In genomic region chr17:39623356-39623950, GRCh38 we compare ENCODE assay signal across 1 cellular context.
TF ChIP-seq lines count a peak whose summit lies in the region.

No MANE protein-coding gene starts in this region.

TF ChIP-seq in HepG2, 621 proteins besides CTCF, POLR2A, EP300 and RAD21 (continues in another document):
- TF ChIP-seq ZNF510 (CRISPR knock-in tag; IDR thresholded peaks at IDR 0.05; ENCODE audit: low read depth) (no peak), NONO (IDR thresholded peaks at IDR 0.05) (no peak), NONO (CRISPR knock-in tag; conservative IDR thresholded peaks at IDR 0.05) (no peak), SALL2 (CRISPR knock-in tag; IDR thresholded peaks at IDR 0.05) (no peak), ZNF607 (CRISPR knock-in tag; IDR thresholded peaks at IDR 0.05; ENCODE audit: borderline replicate concordance) (no peak), ZNF547 (CRISPR knock-in tag; IDR thresholded peaks at IDR 0.05) (no peak), PLRG1 (conservative IDR thresholded peaks at IDR 0.05) (no peak), GTF2F1 (IDR thresholded peaks at IDR 0.05; ENCODE audit: low read length) (no peak), THRA (CRISPR knock-in tag; IDR thresholded peaks at IDR 0.05; ENCODE audit: borderline replicate concordance) (no peak), ZNF281 (CRISPR knock-in tag; IDR thresholded peaks at IDR 0.05; ENCODE audit: borderline replicate concordance) (no peak), TAF1 (CRISPR knock-in tag; IDR thresholded peaks at IDR 0.05) (no peak), ZBTB43 (CRISPR knock-in tag; conservative IDR thresholded peaks at IDR 0.05) (no peak), ZNF616 (CRISPR knock-in tag; IDR thresholded peaks at IDR 0.05; ENCODE audit: low read depth) (0 out of 2 replicates have a peak, but pooled peaks have one; percentile 5), TCF7 (IDR thresholded peaks at IDR 0.05; ENCODE audit: low read depth) (no peak), ARID2 (CRISPR knock-in tag; IDR thresholded peaks at IDR 0.05; ENCODE audit: borderline replicate concordance) (no peak), ZMAT3 (CRISPR knock-in tag; conservative IDR thresholded peaks at IDR 0.05) (no peak), RBM22 (optimal IDR thresholded peaks at IDR 0.05; ENCODE audit: low read length) (no peak), SOX5 (CRISPR knock-in tag; IDR thresholded peaks at IDR 0.05; ENCODE audit: borderline replicate concordance) (no peak), ARNT (IDR thresholded peaks at IDR 0.05) (no peak), HNF1B (CRISPR knock-in tag; IDR thresholded peaks at IDR 0.05) (peak; percentile 49; the same call in 1 of the 2 replicates), ZNF775 (CRISPR knock-in tag; IDR thresholded peaks at IDR 0.05; ENCODE audit: borderline replicate concordance) (no peak), NCOA5 (CRISPR knock-in tag; IDR thresholded peaks at IDR 0.05) (no peak), MTA3 (CRISPR knock-in tag; IDR thresholded peaks at IDR 0.05) (no peak), SIN3B (IDR thresholded peaks at IDR 0.05; ENCODE audit: low read length) (no peak), ZNF362 (CRISPR knock-in tag; IDR thresholded peaks at IDR 0.05; ENCODE audit: borderline replicate concordance) (no peak), ZNF879 (CRISPR knock-in tag; IDR thresholded peaks at IDR 0.05) (no peak), PHF5A (CRISPR knock-in tag; IDR thresholded peaks at IDR 0.05; ENCODE audit: low read depth, unreplicated experiment) (no peak), PCBP1 (IDR thresholded peaks at IDR 0.05; ENCODE audit: borderline replicate concordance, low read depth, low read length) (0 out of 2 replicates have a peak, but pooled peaks have one; percentile 46), KDM5A (IDR thresholded peaks at IDR 0.05; ENCODE audit: borderline replicate concordance, low read length) (no peak), ZNF432 (CRISPR knock-in tag; IDR thresholded peaks at IDR 0.05; ENCODE audit: borderline replicate concordance) (no peak), MIER2 (CRISPR knock-in tag; IDR thresholded peaks at IDR 0.05) (0 out of 2 replicates have a peak, but pooled peaks have one; percentile 49)
- TF ChIP-seq, protein P1, sequence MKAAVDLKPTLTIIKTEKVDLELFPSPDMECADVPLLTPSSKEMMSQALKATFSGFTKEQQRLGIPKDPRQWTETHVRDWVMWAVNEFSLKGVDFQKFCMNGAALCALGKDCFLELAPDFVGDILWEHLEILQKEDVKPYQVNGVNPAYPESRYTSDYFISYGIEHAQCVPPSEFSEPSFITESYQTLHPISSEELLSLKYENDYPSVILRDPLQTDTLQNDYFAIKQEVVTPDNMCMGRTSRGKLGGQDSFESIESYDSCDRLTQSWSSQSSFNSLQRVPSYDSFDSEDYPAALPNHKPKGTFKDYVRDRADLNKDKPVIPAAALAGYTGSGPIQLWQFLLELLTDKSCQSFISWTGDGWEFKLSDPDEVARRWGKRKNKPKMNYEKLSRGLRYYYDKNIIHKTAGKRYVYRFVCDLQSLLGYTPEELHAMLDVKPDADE (CRISPR knock-in tag; IDR thresholded peaks at IDR 0.05) = no peak
- TF ChIP-seq, protein P2, sequence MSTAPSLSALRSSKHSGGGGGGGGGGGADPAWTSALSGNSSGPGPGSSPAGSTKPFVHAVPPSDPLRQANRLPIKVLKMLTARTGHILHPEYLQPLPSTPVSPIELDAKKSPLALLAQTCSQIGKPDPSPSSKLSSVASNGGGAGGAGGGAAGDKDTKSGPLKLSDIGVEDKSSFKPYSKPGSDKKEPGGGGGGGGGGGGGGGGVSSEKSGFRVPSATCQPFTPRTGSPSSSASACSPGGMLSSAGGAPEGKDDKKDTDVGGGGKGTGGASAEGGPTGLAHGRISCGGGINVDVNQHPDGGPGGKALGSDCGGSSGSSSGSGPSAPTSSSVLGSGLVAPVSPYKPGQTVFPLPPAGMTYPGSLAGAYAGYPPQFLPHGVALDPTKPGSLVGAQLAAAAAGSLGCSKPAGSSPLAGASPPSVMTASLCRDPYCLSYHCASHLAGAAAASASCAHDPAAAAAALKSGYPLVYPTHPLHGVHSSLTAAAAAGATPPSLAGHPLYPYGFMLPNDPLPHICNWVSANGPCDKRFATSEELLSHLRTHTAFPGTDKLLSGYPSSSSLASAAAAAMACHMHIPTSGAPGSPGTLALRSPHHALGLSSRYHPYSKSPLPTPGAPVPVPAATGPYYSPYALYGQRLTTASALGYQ (CRISPR knock-in tag; IDR thresholded peaks at IDR 0.05) = no peak
- TF ChIP-seq, protein P3, sequence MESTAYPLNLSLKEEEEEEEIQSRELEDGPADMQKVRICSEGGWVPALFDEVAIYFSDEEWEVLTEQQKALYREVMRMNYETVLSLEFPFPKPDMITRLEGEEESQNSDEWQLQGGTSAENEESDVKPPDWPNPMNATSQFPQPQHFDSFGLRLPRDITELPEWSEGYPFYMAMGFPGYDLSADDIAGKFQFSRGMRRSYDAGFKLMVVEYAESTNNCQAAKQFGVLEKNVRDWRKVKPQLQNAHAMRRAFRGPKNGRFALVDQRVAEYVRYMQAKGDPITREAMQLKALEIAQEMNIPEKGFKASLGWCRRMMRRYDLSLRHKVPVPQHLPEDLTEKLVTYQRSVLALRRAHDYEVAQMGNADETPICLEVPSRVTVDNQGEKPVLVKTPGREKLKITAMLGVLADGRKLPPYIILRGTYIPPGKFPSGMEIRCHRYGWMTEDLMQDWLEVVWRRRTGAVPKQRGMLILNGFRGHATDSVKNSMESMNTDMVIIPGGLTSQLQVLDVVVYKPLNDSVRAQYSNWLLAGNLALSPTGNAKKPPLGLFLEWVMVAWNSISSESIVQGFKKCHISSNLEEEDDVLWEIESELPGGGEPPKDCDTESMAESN (CRISPR knock-in tag; conservative IDR thresholded peaks at IDR 0.05) = no peak
- TF ChIP-seq, protein P4, sequence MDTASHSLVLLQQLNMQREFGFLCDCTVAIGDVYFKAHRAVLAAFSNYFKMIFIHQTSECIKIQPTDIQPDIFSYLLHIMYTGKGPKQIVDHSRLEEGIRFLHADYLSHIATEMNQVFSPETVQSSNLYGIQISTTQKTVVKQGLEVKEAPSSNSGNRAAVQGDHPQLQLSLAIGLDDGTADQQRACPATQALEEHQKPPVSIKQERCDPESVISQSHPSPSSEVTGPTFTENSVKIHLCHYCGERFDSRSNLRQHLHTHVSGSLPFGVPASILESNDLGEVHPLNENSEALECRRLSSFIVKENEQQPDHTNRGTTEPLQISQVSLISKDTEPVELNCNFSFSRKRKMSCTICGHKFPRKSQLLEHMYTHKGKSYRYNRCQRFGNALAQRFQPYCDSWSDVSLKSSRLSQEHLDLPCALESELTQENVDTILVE (CRISPR knock-in tag; IDR thresholded peaks at IDR 0.05) = no peak
- TF ChIP-seq, protein P5, sequence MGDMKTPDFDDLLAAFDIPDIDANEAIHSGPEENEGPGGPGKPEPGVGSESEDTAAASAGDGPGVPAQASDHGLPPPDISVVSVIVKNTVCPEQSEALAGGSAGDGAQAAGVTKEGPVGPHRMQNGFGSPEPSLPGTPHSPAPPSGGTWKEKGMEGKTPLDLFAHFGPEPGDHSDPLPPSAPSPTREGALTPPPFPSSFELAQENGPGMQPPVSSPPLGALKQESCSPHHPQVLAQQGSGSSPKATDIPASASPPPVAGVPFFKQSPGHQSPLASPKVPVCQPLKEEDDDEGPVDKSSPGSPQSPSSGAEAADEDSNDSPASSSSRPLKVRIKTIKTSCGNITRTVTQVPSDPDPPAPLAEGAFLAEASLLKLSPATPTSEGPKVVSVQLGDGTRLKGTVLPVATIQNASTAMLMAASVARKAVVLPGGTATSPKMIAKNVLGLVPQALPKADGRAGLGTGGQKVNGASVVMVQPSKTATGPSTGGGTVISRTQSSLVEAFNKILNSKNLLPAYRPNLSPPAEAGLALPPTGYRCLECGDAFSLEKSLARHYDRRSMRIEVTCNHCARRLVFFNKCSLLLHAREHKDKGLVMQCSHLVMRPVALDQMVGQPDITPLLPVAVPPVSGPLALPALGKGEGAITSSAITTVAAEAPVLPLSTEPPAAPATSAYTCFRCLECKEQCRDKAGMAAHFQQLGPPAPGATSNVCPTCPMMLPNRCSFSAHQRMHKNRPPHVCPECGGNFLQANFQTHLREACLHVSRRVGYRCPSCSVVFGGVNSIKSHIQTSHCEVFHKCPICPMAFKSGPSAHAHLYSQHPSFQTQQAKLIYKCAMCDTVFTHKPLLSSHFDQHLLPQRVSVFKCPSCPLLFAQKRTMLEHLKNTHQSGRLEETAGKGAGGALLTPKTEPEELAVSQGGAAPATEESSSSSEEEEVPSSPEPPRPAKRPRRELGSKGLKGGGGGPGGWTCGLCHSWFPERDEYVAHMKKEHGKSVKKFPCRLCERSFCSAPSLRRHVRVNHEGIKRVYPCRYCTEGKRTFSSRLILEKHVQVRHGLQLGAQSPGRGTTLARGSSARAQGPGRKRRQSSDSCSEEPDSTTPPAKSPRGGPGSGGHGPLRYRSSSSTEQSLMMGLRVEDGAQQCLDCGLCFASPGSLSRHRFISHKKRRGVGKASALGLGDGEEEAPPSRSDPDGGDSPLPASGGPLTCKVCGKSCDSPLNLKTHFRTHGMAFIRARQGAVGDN (CRISPR knock-in tag; IDR thresholded peaks at IDR 0.05) = peak; percentile 48
- TF ChIP-seq, protein P6, sequence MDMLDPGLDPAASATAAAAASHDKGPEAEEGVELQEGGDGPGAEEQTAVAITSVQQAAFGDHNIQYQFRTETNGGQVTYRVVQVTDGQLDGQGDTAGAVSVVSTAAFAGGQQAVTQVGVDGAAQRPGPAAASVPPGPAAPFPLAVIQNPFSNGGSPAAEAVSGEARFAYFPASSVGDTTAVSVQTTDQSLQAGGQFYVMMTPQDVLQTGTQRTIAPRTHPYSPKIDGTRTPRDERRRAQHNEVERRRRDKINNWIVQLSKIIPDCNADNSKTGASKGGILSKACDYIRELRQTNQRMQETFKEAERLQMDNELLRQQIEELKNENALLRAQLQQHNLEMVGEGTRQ (IDR thresholded peaks at IDR 0.05; ENCODE audit: low read depth, low read length) = no peak
- TF ChIP-seq, protein P6 (CRISPR knock-in tag; IDR thresholded peaks at IDR 0.05; ENCODE audit: borderline replicate concordance) = no peak
